ENCODE assay signal across 7 cellular contexts in the genomic region with DNA sequence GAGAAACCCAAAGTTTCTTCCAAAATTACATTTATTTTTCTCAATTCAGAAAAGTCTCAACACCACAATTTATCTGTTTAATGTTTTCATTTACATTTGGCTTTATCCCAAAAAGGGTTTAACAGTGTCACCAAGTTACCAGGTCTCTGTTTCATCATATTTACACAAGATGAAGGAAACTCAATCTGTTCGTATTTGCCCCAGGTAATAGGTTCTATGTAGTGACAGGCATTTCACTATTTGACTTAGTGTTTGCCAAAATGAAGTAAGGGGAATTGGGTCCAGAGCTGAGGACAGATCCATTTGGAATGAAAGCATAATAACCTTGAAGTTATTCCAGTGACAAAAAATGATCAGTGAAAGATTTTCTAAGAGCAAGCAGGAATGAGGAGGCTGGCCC. TPM values are rescaled to one million over a fixed set of nuclear protein-coding genes. Genes with fewer than 3 reads are reported as not detected.
A peak's percentile ranks its signal among the peaks of the same experiment; 100 is the strongest.
DNase-seq lines count a peak whose midpoint lies in the region; ATAC-seq, FAIRE-seq and TF ChIP-seq lines count a peak whose summit lies in the region.

No MANE protein-coding gene starts in this region.

- H3K4me1 ChIP-seq in OCI-LY3 (ENCODE audit: low read length) (peaks cover 16% of the 10 kb centered on the region), thoracic aorta (ENCODE audit: control insufficient read depth in 1 of 2, low read depth in 2 of 2) (peaks cover 6 to 19% of the 10 kb centered on the region in 2 donors)

- peak; percentile 13 for FAIRE-seq in GM12891 (lab: Jason Lieb, UNC)

- H3K27ac ChIP-seq in OCI-LY3 (ENCODE audit: low read length) = no peak overlapping the region
- peak overlapping the region; percentile 40 to 62 for H3K27ac ChIP-seq in thoracic aorta

- TF ChIP-seq CTCF in OCI-LY3 (IDR thresholded peaks at IDR 0.05; ENCODE audit: low read depth, low read length) (no peak), thoracic aorta (IDR thresholded peaks at IDR 0.05) (no peak)

- no peak overlapping the region for H3K9ac ChIP-seq in OCI-LY3 (ENCODE audit: low read length)

- 0 out of 2 replicates have a peak overlapping the region, but pooled peaks have one; percentile 9 for H2AFZ ChIP-seq in OCI-LY3 (ENCODE audit: low read depth, low read length)

- TF ChIP-seq POLR2A in GM12891 (IDR thresholded peaks at IDR 0.05; ENCODE audit: low read depth, low read length) = no peak

- H3K4me3 ChIP-seq in OCI-LY3 (ENCODE audit: low read length) (0 out of 2 replicates have a peak overlapping the region, but pooled peaks have one; percentile 76), thoracic aorta (no peak overlapping the region)

- H3K9me3 ChIP-seq in OCI-LY3 (ENCODE audit: insufficient read depth, low read length) (no peaks in the 10 kb centered on the region), thoracic aorta (no peaks in the 10 kb centered on the region)

- peak; percentile 56 for ATAC-seq in left lobe of liver
- no peak for ATAC-seq in thoracic aorta (ENCODE audit: insufficient number of reproducible peaks, low FRiP score, low read depth)

- H3K27me3 ChIP-seq in OCI-LY3 (ENCODE audit: low read depth, low read length) (no peaks in the 10 kb centered on the region; the same call in 1 of the 2 replicates), thoracic aorta (replicated peaks; ENCODE audit: insufficient read depth) (no peaks in the 10 kb centered on the region)

- H3K79me2 ChIP-seq in OCI-LY3 (ENCODE audit: low read length) = no peaks in the 10 kb centered on the region

- H4K20me1 ChIP-seq in OCI-LY3 (ENCODE audit: insufficient read depth, low read length) = no peaks in the 10 kb centered on the region

- H3K36me3 ChIP-seq in OCI-LY3 (replicated peaks; ENCODE audit: low read depth, low read length) = no peaks in the 10 kb centered on the region
- H3K36me3 ChIP-seq in thoracic aorta = peaks cover 40% of the 10 kb centered on the region

- H3K4me2 ChIP-seq in OCI-LY3 (ENCODE audit: low read length) = peak overlapping the region; percentile 95

- DNase-seq in GM12891 (ENCODE audit: insufficient read length, low spot score) = no peak
- no peak for DNase-seq in left lobe of liver (ENCODE audit: low spot score)
- no peak for DNase-seq in thoracic aorta (ENCODE audit: low spot score)
- no peak for DNase-seq in effector CD4-positive, alpha-beta T cell
- no peak for DNase-seq in NCI-H187 (lab: John Stamatoyannopoulos, UW)
- no peak for DNase-seq in NCI-H345 treated with DMSO at 0.1 percent for 48 hours (lab: John Stamatoyannopoulos, UW; ENCODE audit: unreplicated experiment)

TF ChIP-seq in GM12891, 5 proteins besides CTCF, POLR2A, EP300 and RAD21:
- no peak for TF ChIP-seq SPI1 (IDR thresholded peaks at IDR 0.05; ENCODE audit: low read depth, low read length)
- no peak for TF ChIP-seq POU2F2 (IDR thresholded peaks at IDR 0.05; ENCODE audit: low read depth, low read length)
- TF ChIP-seq TAF1 (IDR thresholded peaks at IDR 0.05; ENCODE audit: low read depth, low read length) = no peak

RNA-seq across cellular contexts. Expression of gene UMPS, which starts 31.7 kb away (rescaled TPM):
- 25.9 TPM for polyA plus RNA-seq in GM12891 (2012; ENCODE audit: low read depth, missing spikeins)
- total RNA-seq in left lobe of liver (20.8 TPM), thoracic aorta (10 to 100 TPM; 20.8 to 29.6 TPM)
